Comparison of ENCODE assay signal across 9 cellular contexts in the genomic region with DNA sequence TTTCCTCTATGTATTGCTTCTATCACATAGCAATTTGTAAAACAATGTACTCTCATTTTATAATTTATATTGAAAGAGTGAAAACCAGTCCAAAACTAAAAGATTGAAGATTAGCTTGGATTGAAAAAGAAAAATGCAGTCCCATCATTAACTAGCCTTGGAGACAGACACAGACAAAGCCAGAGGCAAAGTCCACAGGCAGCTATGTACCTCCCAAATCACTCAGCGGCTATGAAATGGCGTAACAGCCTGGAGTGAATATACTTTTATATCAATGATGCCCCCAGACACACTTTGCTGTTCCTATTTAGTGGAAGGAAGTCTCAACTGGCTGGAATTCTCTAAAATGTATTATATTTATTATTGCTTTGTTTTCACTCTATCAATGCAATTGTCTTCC. TPM values are rescaled to one million over a fixed set of nuclear protein-coding genes. Genes with fewer than 3 reads are reported as not detected.
"Had no signal": no experiment of that assay in that cellular context is flagged by ENCODE, and none has a peak within 500 bp of the region (broad histone marks: within the 10 kb centered on the region; RNA-seq: fewer than 3 reads in every experiment).

No MANE protein-coding gene starts in this region.

- ATAC-seq: HCT116, K562 had no signal

- H3K9ac ChIP-seq: GM23248 had no signal

- H3K4me1 ChIP-seq: HAP-1 had no signal

- H3K27ac Mint-ChIP-seq: HFFc6 had no signal

- FAIRE-seq: K562 had no signal

- DNase-seq: GM23248, GOT3, H7, HFFc6, IMR-90 had no signal

- H3K9me3 ChIP-seq: HAP-1 had no signal

- H3K36me3 ChIP-seq: HAP-1 had no signal

- H3K4me3 Mint-ChIP-seq: HFFc6 had no signal

- H3K27ac ChIP-seq: GM23248, HL-60 had no signal

- H3K4me3 ChIP-seq: GM23248, HAP-1, K562 had no signal

RNA-seq across cellular contexts. Expression of gene DOK6, which starts 33.6 kb away (rescaled TPM):
- total RNA-seq: HFFc6, K562 had no signal
- polyA plus RNA-seq: K562 had no signal
